In the genomic region with DNA sequence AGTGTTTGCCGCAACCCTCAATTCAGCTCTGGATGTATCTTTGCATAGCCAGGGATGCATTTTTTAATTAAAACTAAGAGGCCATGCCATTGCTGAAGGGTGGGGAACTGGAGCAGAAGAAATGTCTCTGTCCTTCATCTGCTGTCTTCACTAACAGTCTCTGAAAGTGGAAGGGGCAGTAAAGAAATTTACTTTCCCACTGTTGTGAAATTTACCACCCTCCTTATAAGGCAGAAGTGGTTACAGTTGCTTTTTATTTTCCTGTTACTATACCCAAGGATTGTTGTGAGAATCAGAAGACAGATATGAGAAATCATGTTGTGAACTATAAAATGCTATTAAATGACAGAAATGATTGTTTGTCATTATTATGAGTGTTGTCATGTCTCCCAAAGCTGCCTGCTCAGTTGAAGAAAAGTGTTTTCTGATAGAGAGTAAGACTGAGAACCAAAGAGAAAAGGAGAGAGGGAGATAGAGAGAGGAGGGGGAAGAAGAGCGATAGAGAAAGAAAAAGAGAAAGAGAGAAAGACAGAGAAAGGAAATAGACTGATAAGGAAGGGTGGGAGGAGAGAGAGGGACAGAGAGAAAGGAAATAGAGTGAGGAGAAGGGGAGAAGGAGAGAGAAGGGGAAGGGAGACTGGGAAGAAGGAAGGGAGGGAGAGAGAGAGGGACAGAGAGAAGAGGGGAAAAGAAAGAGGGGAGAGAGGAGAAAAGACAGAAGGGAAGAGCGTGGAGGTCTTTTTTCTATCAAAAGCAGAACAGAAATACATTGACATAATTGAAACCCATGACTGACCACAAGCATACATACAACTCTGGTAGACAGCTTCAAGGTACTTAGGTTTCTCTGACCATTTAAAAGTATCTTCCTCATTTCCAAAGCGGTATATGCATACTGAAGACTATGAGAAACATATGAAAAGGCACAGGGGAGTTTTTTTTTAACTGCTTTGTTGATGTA, we compare ENCODE assay signal across 13 cellular contexts. TPM values are rescaled to one million over a fixed set of nuclear protein-coding genes. Genes with fewer than 3 reads are reported as not detected.
A peak's percentile ranks its signal among the peaks of the same experiment; 100 is the strongest.
DNase-seq lines count a peak whose midpoint lies in the region; ATAC-seq, FAIRE-seq and TF ChIP-seq lines count a peak whose summit lies in the region.
"Had no signal": no experiment of that assay in that cellular context is flagged by ENCODE, and none has a peak within 500 bp of the region (broad histone marks: within the 10 kb centered on the region; RNA-seq: fewer than 3 reads in every experiment).

No MANE protein-coding gene starts in this region.

- intact Hi-C loops in naive thymus-derived CD4-positive, alpha-beta T cell (cut with micrococcal nuclease), result no loop called here
- intact Hi-C loops in CD4-positive, alpha-beta T cell (cut with DNase I, micrococcal nuclease), result no loop called here
- intact Hi-C loops in HepG2 (cut with micrococcal nuclease; ENCODE audit: unreplicated experiment), result no loop called here

- POLR2A ChIA-PET in HEK293 (lab: Yijun Ruan, JAX), result no interaction called here
- POLR2A ChIA-PET in naive thymus-derived CD4-positive, alpha-beta T cell (lab: Charles Lee), result no interaction called here
- POLR2A ChIA-PET in CD4-positive, alpha-beta T cell (lab: Charles Lee), result no interaction called here
- POLR2A ChIA-PET in HepG2 (lab: Yijun Ruan, JAX), result no interaction called here

- no peaks in the 10 kb centered on the region for H3K79me2 ChIP-seq in HepG2 (ENCODE audit: insufficient read depth, low read length)

- no peaks in the 10 kb centered on the region for H3K27me3 ChIP-seq in naive thymus-derived CD4-positive, alpha-beta T cell (ENCODE audit: control insufficient read depth in 2 of 2, insufficient read depth in 2 of 2, low read length in 2 of 2)
- no peaks in the 10 kb centered on the region for H3K27me3 ChIP-seq in CD4-positive, alpha-beta T cell (ENCODE audit: control insufficient read depth, insufficient read depth, low read length)
- no peaks in the 10 kb centered on the region for H3K27me3 ChIP-seq in HepG2 (ENCODE audit: control insufficient read depth in 1 of 2, insufficient read depth in 2 of 2, low read length in 2 of 2)
- H3K27me3 ChIP-seq: thyroid gland had no signal

- no peaks in the 10 kb centered on the region for H3K36me3 ChIP-seq in HEK293 (ENCODE audit: control insufficient read depth in 2 of 2, insufficient read depth in 1 of 2, low read length in 2 of 2)
- H3K36me3 ChIP-seq in naive thymus-derived CD4-positive, alpha-beta T cell (ENCODE audit: control insufficient read depth in 2 of 3, insufficient read depth in 3 of 3, low read length in 3 of 3), result no peaks in the 10 kb centered on the region
- H3K36me3 ChIP-seq in HepG2 (replicated peaks in 1 of 2; ENCODE audit: control insufficient read depth in 1 of 2, insufficient read depth in 2 of 2, low read length in 2 of 2), result no peaks in the 10 kb centered on the region

- WGBS in HepG2 (ENCODE audit: low lambda C conversion rate), result 82% methylated on average over 4 of the region's 4 CpGs

- TF ChIP-seq EP300 in HepG2 (IDR thresholded peaks at IDR 0.05; ENCODE audit: low read depth in 2 of 2, low read length in 2 of 2) (no peak), HepG2 (CRISPR knock-in tag; IDR thresholded peaks at IDR 0.05; ENCODE audit: borderline replicate concordance) (no peak)

- peaks cover 0 to 4% (median 0%) of the 10 kb centered on the region in 11 donors for H3K9me3 Mint-ChIP-seq in naive thymus-derived CD4-positive, alpha-beta T cell
- no peaks in the 10 kb centered on the region for H3K9me3 Mint-ChIP-seq in CD4-positive, alpha-beta T cell
- peaks cover 0 to 1% (median 0%) of the 10 kb centered on the region in 6 donors for H3K9me3 Mint-ChIP-seq in immature natural killer cell

- H3K27me3 Mint-ChIP-seq in naive thymus-derived CD4-positive, alpha-beta T cell, result no peaks in the 10 kb centered on the region
- H3K27me3 Mint-ChIP-seq in CD4-positive, alpha-beta T cell, result no peaks in the 10 kb centered on the region
- peaks cover 0 to 5% (median 0%) of the 10 kb centered on the region in 3 donors for H3K27me3 Mint-ChIP-seq in immature natural killer cell (ENCODE audit: low read depth in 3 of 3)

- H3K4me3 Mint-ChIP-seq in naive thymus-derived CD4-positive, alpha-beta T cell, result no peak overlapping the region
- H3K4me3 Mint-ChIP-seq in CD4-positive, alpha-beta T cell, result no peak overlapping the region
- H3K4me3 Mint-ChIP-seq in immature natural killer cell, result no peak overlapping the region
- H3K4me3 Mint-ChIP-seq: mesothelial cell of epicardium had no signal

- CTCF ChIA-PET in HEK293 (lab: Yijun Ruan, JAX), result interaction anchor here (0.6 to 2.9 kb wide), 3 partner anchors 12 to 774 kb away, joined by 3 to 8 read pairs (median 4); no protein-coding TSS in a partner anchor
- CTCF ChIA-PET in naive thymus-derived CD4-positive, alpha-beta T cell (lab: Charles Lee), result no interaction called here
- CTCF ChIA-PET in CD4-positive, alpha-beta T cell (lab: Charles Lee), result no interaction called here
- CTCF ChIA-PET in HepG2 (lab: Yijun Ruan, JAX; ENCODE audit: low intra/inter-chr PET ratio, low total read pairs), result no interaction called here

- no peak overlapping the region for H3K27ac ChIP-seq in HEK293 (ENCODE audit: extremely low read depth, low read depth, low read length)
- H3K27ac ChIP-seq in naive thymus-derived CD4-positive, alpha-beta T cell (ENCODE audit: low read depth, low read length), result no peak overlapping the region
- H3K27ac ChIP-seq in CD4-positive, alpha-beta T cell (ENCODE audit: low read depth, low read length), result no peak overlapping the region
- H3K27ac ChIP-seq in HepG2 (ENCODE audit: extremely low read length, insufficient read depth, low read length), result no peak overlapping the region
- H3K27ac ChIP-seq: 22Rv1, thyroid gland had no signal

- ATAC-seq in HG03469 (IDR thresholded peaks at IDR 0.05; ENCODE audit: unreplicated experiment) (peak; percentile 88), HepG2 (no peak)
- ATAC-seq in naive thymus-derived CD4-positive, alpha-beta T cell, result peak; percentile 53
- ATAC-seq in CD4-positive, alpha-beta T cell (ENCODE audit: poor library complexity), result no peak

- no peak overlapping the region for H3K27ac Mint-ChIP-seq in naive thymus-derived CD4-positive, alpha-beta T cell
- no peak overlapping the region for H3K27ac Mint-ChIP-seq in CD4-positive, alpha-beta T cell
- H3K27ac Mint-ChIP-seq in immature natural killer cell, result no peak overlapping the region
- H3K27ac Mint-ChIP-seq: mesothelial cell of epicardium had no signal

- no peak overlapping the region for H2AFZ ChIP-seq in HepG2 (ENCODE audit: low read length)

- peaks cover 7 to 39% (median 23%) of the 10 kb centered on the region in 5 donors for H3K36me3 Mint-ChIP-seq in naive thymus-derived CD4-positive, alpha-beta T cell
- peaks cover 26% of the 10 kb centered on the region for H3K36me3 Mint-ChIP-seq in CD4-positive, alpha-beta T cell (ENCODE audit: low read depth)
- H3K36me3 Mint-ChIP-seq in immature natural killer cell, result peaks cover 11 to 33% (median 19%) of the 10 kb centered on the region in 3 donors

- H3K4me2 ChIP-seq in HepG2 (ENCODE audit: low read depth, low read length), result no peak overlapping the region

- DNase-seq in SIG-M5 treated with dmso at 0.1 percent for 504 hours (lab: John Stamatoyannopoulos, UW; ENCODE audit: unreplicated experiment) (peak; percentile 22), SIG-M5 (lab: John Stamatoyannopoulos, UW) (no peak), immature natural killer cell (no peak), HepG2 (ENCODE audit: low spot score) (no peak)
- no peak for DNase-seq in naive thymus-derived CD4-positive, alpha-beta T cell
- no peak for DNase-seq in CD4-positive, alpha-beta T cell
- DNase-seq: aorta, NCI-H1105 treated with DMSO at 0.1 percent for 48 hours, thyroid gland had no signal

- TF ChIP-seq POLR2A in HepG2 (IDR thresholded peaks at IDR 0.05; ENCODE audit: insufficient read depth in 1 of 2, low read depth in 2 of 2, low read length in 2 of 2), result no peak

- BruUV-seq in HepG2 (replicated peaks; lab: Mats Ljungman, UMichigan), result no TSS peak

- no peaks in the 10 kb centered on the region for H3K4me1 ChIP-seq in HEK293 (ENCODE audit: control insufficient read depth, insufficient read depth, low read length)
- no peaks in the 10 kb centered on the region for H3K4me1 ChIP-seq in naive thymus-derived CD4-positive, alpha-beta T cell (ENCODE audit: control insufficient read depth in 2 of 2, insufficient read depth in 2 of 2, low read length in 2 of 2)
- H3K4me1 ChIP-seq in HepG2 (ENCODE audit: insufficient read depth, low read length), result no peaks in the 10 kb centered on the region
- H3K4me1 ChIP-seq: thyroid gland had no signal

- no peak for FAIRE-seq in HepG2 (lab: Jason Lieb, UNC)

- in situ Hi-C loops in HepG2 (cut with HindIII; ENCODE audit: extremely low pct_ligation_motif_present, low pct_unique_long_range_greater_than_20kb), result no loop called here

- H4K20me1 ChIP-seq in HepG2 (ENCODE audit: insufficient read depth, low read length), result no peaks in the 10 kb centered on the region

- no peak for TF ChIP-seq CTCF in HEK293 (tag by site-specific recombination; IDR thresholded peaks at IDR 0.05)
- TF ChIP-seq CTCF in CD4-positive, alpha-beta T cell (IDR thresholded peaks at IDR 0.05), result no peak
- TF ChIP-seq CTCF in HepG2 (CRISPR knock-in tag; IDR thresholded peaks at IDR 0.05), result no peak

- no peak overlapping the region for H3K4me3 ChIP-seq in HEK293 (ENCODE audit: low read depth, low read length)
- no peak overlapping the region for H3K4me3 ChIP-seq in naive thymus-derived CD4-positive, alpha-beta T cell (ENCODE audit: low read length)
- no peak overlapping the region for H3K4me3 ChIP-seq in HepG2 (replicated peaks in 1 of 3; ENCODE audit: insufficient read depth in 1 of 3, low read depth in 2 of 3, low read length in 3 of 3)
- H3K4me3 ChIP-seq: thyroid gland had no signal

- H3K9ac ChIP-seq in HepG2 (ENCODE audit: insufficient read depth, low read depth, low read length), result no peak overlapping the region

- H3K4me1 Mint-ChIP-seq in naive thymus-derived CD4-positive, alpha-beta T cell, result peaks cover 0 to 10% (median 0%) of the 10 kb centered on the region in 7 donors
- no peaks in the 10 kb centered on the region for H3K4me1 Mint-ChIP-seq in CD4-positive, alpha-beta T cell (ENCODE audit: low read depth)
- peaks cover 0 to 1% of the 10 kb centered on the region in 2 donors for H3K4me1 Mint-ChIP-seq in immature natural killer cell
- H3K4me1 Mint-ChIP-seq: mesothelial cell of epicardium had no signal

- H3K9me3 ChIP-seq in HEK293 (ENCODE audit: control insufficient read depth, insufficient read depth, low read depth, low read length) (no peaks in the 10 kb centered on the region), HepG2 (ENCODE audit: low read length) (no peaks in the 10 kb centered on the region)
- no peaks in the 10 kb centered on the region for H3K9me3 ChIP-seq in naive thymus-derived CD4-positive, alpha-beta T cell (ENCODE audit: control insufficient read depth in 2 of 3, low read length in 3 of 3)
- H3K9me3 ChIP-seq in CD4-positive, alpha-beta T cell (ENCODE audit: control insufficient read depth, low read length), result no peaks in the 10 kb centered on the region
- H3K9me3 ChIP-seq: thyroid gland had no signal

- no peak for TF ChIP-seq RAD21 in HepG2 (CRISPR knock-in tag; IDR thresholded peaks at IDR 0.05)

RNA-seq across cellular contexts. Expression of gene SEC61B, which starts 22.5 kb away (rescaled TPM):
- 100 to 1,000 TPM in 1 of 5 experiments, 10 to 100 TPM in 4; 50.4 to 165 (median 54.6) TPM for total RNA-seq in naive thymus-derived CD4-positive, alpha-beta T cell
- 100 to 1,000 TPM; 257 to 292 TPM for polyA plus RNA-seq in naive thymus-derived CD4-positive, alpha-beta T cell
- 10 to 100 TPM; 83.4 to 84.2 TPM for total RNA-seq in CD4-positive, alpha-beta T cell
- polyA plus RNA-seq in immature natural killer cell (100 to 1,000 TPM; 408 to 447 (median 440) TPM), HepG2 (2011; rRNA removed) (181 and 191 TPM in 2 replicates)
- total RNA-seq in HepG2 (2016; rRNA removed; fragmentation: Illumina TruSeq; extraction: Trizol), result 368 and 479 TPM in 2 replicates
- total RNA-seq in HepG2 (2016; cell fraction: cytosol; rRNA removed; fragmentation: Illumina TruSeq; extraction: Trizol; ENCODE audit: low read depth), result 129 and 141 TPM in 2 replicates
- total RNA-seq in HepG2 (2016; cell fraction: insoluble cytoplasmic fraction; rRNA removed; fragmentation: Illumina TruSeq; extraction: Trizol), result 367 and 512 TPM in 2 replicates
- total RNA-seq in HepG2 (2016; cell fraction: membrane; rRNA removed; fragmentation: Illumina TruSeq; extraction: Trizol), result 169 and 170 TPM in 2 replicates
- 168 and 172 TPM in 2 replicates for total RNA-seq in HepG2 (2016; cell fraction: nucleus; rRNA removed; fragmentation: Illumina TruSeq; extraction: Trizol)
- polyA plus RNA-seq in HepG2 (2011; cell fraction: cytosol; rRNA removed), result 239 and 297 TPM in 2 replicates
- polyA plus RNA-seq in HepG2 (2011; cell fraction: nucleus; rRNA removed), result 67.2 TPM in 2 replicates
- 182 and 211 TPM in 2 replicates for polyA plus RNA-seq in HepG2 (2012)
- 147 and 170 TPM in 2 replicates for polyA plus RNA-seq in HepG2 (2016; cell fraction: cytosol; fragmentation: Illumina TruSeq; extraction: Trizol; ENCODE audit: low read depth)
- polyA plus RNA-seq in HepG2 (2016; cell fraction: insoluble cytoplasmic fraction; fragmentation: Illumina TruSeq; extraction: Trizol; ENCODE audit: low read depth), result 551 and 632 TPM in 2 replicates
- 177 and 191 TPM in 2 replicates for polyA plus RNA-seq in HepG2 (2016; cell fraction: membrane; fragmentation: Illumina TruSeq; extraction: Trizol; ENCODE audit: low read depth)
- polyA plus RNA-seq in HepG2 (2016; cell fraction: nucleus; fragmentation: Illumina TruSeq; extraction: Trizol; ENCODE audit: insufficient read depth, low read depth), result 294 and 304 TPM in 2 replicates
- 44.6 and 51.8 TPM in 2 replicates for polyA minus RNA-seq in HepG2 (2011; rRNA and poly(A)+ RNA removed; ENCODE audit: low replicate concordance)
- 25.1 and 28.1 TPM in 2 replicates for polyA minus RNA-seq in HepG2 (2011; cell fraction: cytosol; rRNA and poly(A)+ RNA removed)
- polyA minus RNA-seq in HepG2 (2011; cell fraction: nucleus; rRNA and poly(A)+ RNA removed), result 58.8 and 62.8 TPM in 2 replicates

RNA-seq across cellular contexts. Expression of gene ALG2, which starts 22.8 kb away (rescaled TPM):
- 10 to 100 TPM; 13.9 to 33.7 (median 25.2) TPM for total RNA-seq in naive thymus-derived CD4-positive, alpha-beta T cell
- polyA plus RNA-seq in naive thymus-derived CD4-positive, alpha-beta T cell, result 10 to 100 TPM; 20.1 to 28.4 TPM
- 10 to 100 TPM; 18.1 to 19.9 TPM for total RNA-seq in CD4-positive, alpha-beta T cell
- polyA plus RNA-seq in immature natural killer cell, result 10 to 100 TPM; 23.8 to 37.1 (median 32.4) TPM
- total RNA-seq in HepG2 (2016; rRNA removed; fragmentation: Illumina TruSeq; extraction: Trizol), result 29.2 and 46.2 TPM in 2 replicates
- total RNA-seq in HepG2 (2016; cell fraction: cytosol; rRNA removed; fragmentation: Illumina TruSeq; extraction: Trizol; ENCODE audit: low read depth), result 6.4 and 6.9 TPM in 2 replicates
- total RNA-seq in HepG2 (2016; cell fraction: insoluble cytoplasmic fraction; rRNA removed; fragmentation: Illumina TruSeq; extraction: Trizol), result 28.0 and 48.2 TPM in 2 replicates
- total RNA-seq in HepG2 (2016; cell fraction: membrane; rRNA removed; fragmentation: Illumina TruSeq; extraction: Trizol), result 16.8 and 17.5 TPM in 2 replicates
- total RNA-seq in HepG2 (2016; cell fraction: nucleus; rRNA removed; fragmentation: Illumina TruSeq; extraction: Trizol), result 41.5 and 45.3 TPM in 2 replicates
- 49.0 and 53.0 TPM in 2 replicates for polyA plus RNA-seq in HepG2 (2011; rRNA removed)
- 35.5 and 46.0 TPM in 2 replicates for polyA plus RNA-seq in HepG2 (2011; cell fraction: cytosol; rRNA removed)
- 30.4 and 38.4 TPM in 2 replicates for polyA plus RNA-seq in HepG2 (2011; cell fraction: nucleus; rRNA removed)
- 38.0 and 38.4 TPM in 2 replicates for polyA plus RNA-seq in HepG2 (2012)
- 5.3 TPM in 2 replicates for polyA plus RNA-seq in HepG2 (2016; cell fraction: cytosol; fragmentation: Illumina TruSeq; extraction: Trizol; ENCODE audit: low read depth)
- polyA plus RNA-seq in HepG2 (2016; cell fraction: insoluble cytoplasmic fraction; fragmentation: Illumina TruSeq; extraction: Trizol; ENCODE audit: low read depth), result 35.8 and 36.9 TPM in 2 replicates
- 14.4 and 14.5 TPM in 2 replicates for polyA plus RNA-seq in HepG2 (2016; cell fraction: membrane; fragmentation: Illumina TruSeq; extraction: Trizol; ENCODE audit: low read depth)
- polyA plus RNA-seq in HepG2 (2016; cell fraction: nucleus; fragmentation: Illumina TruSeq; extraction: Trizol; ENCODE audit: insufficient read depth, low read depth), result 70.1 and 79.7 TPM in 2 replicates
- polyA minus RNA-seq in HepG2 (2011; rRNA and poly(A)+ RNA removed; ENCODE audit: low replicate concordance), result 29.6 and 56.1 TPM in 2 replicates
- 20.9 and 26.8 TPM in 2 replicates for polyA minus RNA-seq in HepG2 (2011; cell fraction: cytosol; rRNA and poly(A)+ RNA removed)
- polyA minus RNA-seq in HepG2 (2011; cell fraction: nucleus; rRNA and poly(A)+ RNA removed), result 54.7 and 63.2 TPM in 2 replicates

Comparison
In these comparisons a context has a peak if more than half of its experiments do, and no peak if none do; other contexts are left out.
1. ATAC-seq: peak in HG03469 (single experiment) and naive thymus-derived CD4-positive, alpha-beta T cell (single experiment); none in CD4-positive, alpha-beta T cell (single experiment) and HepG2 (single experiment).